Comparison of ENCODE assay signal across 1 cellular context in the genomic region with DNA sequence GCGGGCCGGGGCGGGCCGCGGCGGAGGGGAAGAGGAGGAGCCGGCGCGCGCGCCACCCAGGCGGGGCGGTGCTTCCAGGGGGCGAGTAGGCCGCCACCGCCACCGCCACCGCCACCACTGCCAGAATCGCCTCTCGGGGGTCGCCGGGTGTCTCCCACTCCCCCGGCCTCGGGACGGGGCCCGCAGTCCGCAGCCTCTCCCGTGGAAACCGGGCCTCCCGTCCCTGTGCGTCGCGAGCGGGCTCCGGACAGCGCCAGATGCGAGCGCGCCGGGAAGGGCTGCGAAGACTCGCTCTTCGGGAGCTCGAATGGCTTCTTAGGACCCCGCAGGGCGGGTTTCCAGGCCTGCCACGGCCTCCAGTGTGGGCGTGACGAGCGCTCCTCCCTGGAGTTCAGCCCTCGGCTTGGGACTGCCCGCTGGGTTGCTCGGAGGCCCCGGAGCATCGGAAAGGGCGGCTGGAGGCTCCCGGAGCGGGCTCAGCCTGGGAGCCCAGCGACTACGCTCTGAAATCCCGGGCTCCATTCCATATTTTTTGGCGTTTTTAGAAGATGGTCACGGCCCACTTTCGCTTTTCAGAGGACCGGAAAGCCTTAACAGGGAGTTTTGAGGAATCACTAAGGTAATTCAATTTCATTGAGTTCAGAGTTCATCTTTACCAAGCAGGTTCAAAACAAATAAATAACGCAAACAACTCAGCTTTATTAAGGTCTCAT.
TF ChIP-seq lines count a peak whose summit lies in the region.

No MANE protein-coding gene starts in this region.

TF ChIP-seq in K562, 482 proteins besides CTCF, POLR2A, EP300 and RAD21 (continued from another document and continues in another):
- TF ChIP-seq, protein P1, sequence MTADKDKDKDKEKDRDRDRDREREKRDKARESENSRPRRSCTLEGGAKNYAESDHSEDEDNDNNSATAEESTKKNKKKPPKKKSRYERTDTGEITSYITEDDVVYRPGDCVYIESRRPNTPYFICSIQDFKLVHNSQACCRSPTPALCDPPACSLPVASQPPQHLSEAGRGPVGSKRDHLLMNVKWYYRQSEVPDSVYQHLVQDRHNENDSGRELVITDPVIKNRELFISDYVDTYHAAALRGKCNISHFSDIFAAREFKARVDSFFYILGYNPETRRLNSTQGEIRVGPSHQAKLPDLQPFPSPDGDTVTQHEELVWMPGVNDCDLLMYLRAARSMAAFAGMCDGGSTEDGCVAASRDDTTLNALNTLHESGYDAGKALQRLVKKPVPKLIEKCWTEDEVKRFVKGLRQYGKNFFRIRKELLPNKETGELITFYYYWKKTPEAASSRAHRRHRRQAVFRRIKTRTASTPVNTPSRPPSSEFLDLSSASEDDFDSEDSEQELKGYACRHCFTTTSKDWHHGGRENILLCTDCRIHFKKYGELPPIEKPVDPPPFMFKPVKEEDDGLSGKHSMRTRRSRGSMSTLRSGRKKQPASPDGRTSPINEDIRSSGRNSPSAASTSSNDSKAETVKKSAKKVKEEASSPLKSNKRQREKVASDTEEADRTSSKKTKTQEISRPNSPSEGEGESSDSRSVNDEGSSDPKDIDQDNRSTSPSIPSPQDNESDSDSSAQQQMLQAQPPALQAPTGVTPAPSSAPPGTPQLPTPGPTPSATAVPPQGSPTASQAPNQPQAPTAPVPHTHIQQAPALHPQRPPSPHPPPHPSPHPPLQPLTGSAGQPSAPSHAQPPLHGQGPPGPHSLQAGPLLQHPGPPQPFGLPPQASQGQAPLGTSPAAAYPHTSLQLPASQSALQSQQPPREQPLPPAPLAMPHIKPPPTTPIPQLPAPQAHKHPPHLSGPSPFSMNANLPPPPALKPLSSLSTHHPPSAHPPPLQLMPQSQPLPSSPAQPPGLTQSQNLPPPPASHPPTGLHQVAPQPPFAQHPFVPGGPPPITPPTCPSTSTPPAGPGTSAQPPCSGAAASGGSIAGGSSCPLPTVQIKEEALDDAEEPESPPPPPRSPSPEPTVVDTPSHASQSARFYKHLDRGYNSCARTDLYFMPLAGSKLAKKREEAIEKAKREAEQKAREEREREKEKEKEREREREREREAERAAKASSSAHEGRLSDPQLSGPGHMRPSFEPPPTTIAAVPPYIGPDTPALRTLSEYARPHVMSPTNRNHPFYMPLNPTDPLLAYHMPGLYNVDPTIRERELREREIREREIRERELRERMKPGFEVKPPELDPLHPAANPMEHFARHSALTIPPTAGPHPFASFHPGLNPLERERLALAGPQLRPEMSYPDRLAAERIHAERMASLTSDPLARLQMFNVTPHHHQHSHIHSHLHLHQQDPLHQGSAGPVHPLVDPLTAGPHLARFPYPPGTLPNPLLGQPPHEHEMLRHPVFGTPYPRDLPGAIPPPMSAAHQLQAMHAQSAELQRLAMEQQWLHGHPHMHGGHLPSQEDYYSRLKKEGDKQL (CRISPR knock-in tag; IDR thresholded peaks at IDR 0.05; ENCODE audit: borderline replicate concordance), result no peak
- TF ChIP-seq RFX1 (IDR thresholded peaks at IDR 0.05), result no peak
- TF ChIP-seq ZNF146 (CRISPR knock-in tag; IDR thresholded peaks at IDR 0.05; ENCODE audit: unreplicated experiment), result no peak
- no peak for TF ChIP-seq ZNF3 (CRISPR knock-in tag; IDR thresholded peaks at IDR 0.05)
- no peak for TF ChIP-seq ZNF175 (CRISPR knock-in tag; IDR thresholded peaks at IDR 0.05; ENCODE audit: low read depth)
- TF ChIP-seq, protein P2, sequence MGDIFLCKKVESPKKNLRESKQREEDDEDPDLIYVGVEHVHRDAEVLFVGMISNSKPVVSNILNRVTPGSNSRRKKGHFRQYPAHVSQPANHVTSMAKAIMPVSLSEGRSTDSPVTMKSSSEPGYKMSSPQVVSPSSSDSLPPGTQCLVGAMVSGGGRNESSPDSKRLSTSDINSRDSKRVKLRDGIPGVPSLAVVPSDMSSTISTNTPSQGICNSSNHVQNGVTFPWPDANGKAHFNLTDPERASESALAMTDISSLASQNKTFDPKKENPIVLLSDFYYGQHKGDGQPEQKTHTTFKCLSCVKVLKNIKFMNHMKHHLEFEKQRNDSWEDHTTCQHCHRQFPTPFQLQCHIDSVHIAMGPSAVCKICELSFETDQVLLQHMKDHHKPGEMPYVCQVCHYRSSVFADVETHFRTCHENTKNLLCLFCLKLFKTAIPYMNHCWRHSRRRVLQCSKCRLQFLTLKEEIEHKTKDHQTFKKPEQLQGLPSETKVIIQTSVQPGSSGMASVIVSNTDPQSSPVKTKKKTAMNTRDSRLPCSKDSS (IDR thresholded peaks at IDR 0.05; ENCODE audit: low read depth, partially characterized antibody), result no peak
- TF ChIP-seq, protein P3, sequence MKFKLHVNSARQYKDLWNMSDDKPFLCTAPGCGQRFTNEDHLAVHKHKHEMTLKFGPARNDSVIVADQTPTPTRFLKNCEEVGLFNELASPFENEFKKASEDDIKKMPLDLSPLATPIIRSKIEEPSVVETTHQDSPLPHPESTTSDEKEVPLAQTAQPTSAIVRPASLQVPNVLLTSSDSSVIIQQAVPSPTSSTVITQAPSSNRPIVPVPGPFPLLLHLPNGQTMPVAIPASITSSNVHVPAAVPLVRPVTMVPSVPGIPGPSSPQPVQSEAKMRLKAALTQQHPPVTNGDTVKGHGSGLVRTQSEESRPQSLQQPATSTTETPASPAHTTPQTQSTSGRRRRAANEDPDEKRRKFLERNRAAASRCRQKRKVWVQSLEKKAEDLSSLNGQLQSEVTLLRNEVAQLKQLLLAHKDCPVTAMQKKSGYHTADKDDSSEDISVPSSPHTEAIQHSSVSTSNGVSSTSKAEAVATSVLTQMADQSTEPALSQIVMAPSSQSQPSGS (CRISPR knock-in tag; IDR thresholded peaks at IDR 0.05), result no peak
- TF ChIP-seq YY1 (IDR thresholded peaks at IDR 0.05; ENCODE audit: borderline replicate concordance in 1 of 3, control insufficient read depth in 1 of 3, extremely low read depth in 1 of 3, insufficient read depth in 3 of 3, insufficient read length in 1 of 3, insufficient replicate concordance in 2 of 3, low read depth in 1 of 3, low read length in 2 of 3), result peak in 2 of 3 experiments; percentile 60 to 72
- TF ChIP-seq STAT5A (IDR thresholded peaks at IDR 0.05; ENCODE audit: borderline replicate concordance, low read length), result no peak
- TF ChIP-seq GTF2F1 (IDR thresholded peaks at IDR 0.05; ENCODE audit: low read depth, low read length), result no peak
- no peak for TF ChIP-seq PHB (CRISPR knock-in tag; IDR thresholded peaks at IDR 0.05)
- no peak for TF ChIP-seq ZNF778 (CRISPR knock-in tag; IDR thresholded peaks at IDR 0.05)
- no peak for TF ChIP-seq ADNP (tag; IDR thresholded peaks at IDR 0.05)
- no peak for TF ChIP-seq TRIM28 (IDR thresholded peaks at IDR 0.05)
- TF ChIP-seq GABPA (tag; conservative IDR thresholded peaks at IDR 0.05; ENCODE audit: low read depth), result no peak
- peak; percentile 68; the same call in 1 of the 2 replicates for TF ChIP-seq SMAD4 (CRISPR knock-in tag; conservative IDR thresholded peaks at IDR 0.05)
- no peak for TF ChIP-seq TCF3 (CRISPR knock-in tag; IDR thresholded peaks at IDR 0.05)
- TF ChIP-seq CBX2 (IDR thresholded peaks at IDR 0.05; ENCODE audit: insufficient read depth, low read length, poor library complexity, severe bottlenecking), result no peak
- no peak for TF ChIP-seq ZFP36 (IDR thresholded peaks at IDR 0.05; ENCODE audit: low read depth, low read length, partially characterized antibody)
- TF ChIP-seq, protein P4, sequence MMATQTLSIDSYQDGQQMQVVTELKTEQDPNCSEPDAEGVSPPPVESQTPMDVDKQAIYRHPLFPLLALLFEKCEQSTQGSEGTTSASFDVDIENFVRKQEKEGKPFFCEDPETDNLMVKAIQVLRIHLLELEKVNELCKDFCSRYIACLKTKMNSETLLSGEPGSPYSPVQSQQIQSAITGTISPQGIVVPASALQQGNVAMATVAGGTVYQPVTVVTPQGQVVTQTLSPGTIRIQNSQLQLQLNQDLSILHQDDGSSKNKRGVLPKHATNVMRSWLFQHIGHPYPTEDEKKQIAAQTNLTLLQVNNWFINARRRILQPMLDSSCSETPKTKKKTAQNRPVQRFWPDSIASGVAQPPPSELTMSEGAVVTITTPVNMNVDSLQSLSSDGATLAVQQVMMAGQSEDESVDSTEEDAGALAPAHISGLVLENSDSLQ (IDR thresholded peaks at IDR 0.05), result no peak; the same call in 1 of the 2 replicates
- TF ChIP-seq ZBTB8A (IDR thresholded peaks at IDR 0.05; ENCODE audit: partially characterized antibody), result no peak
- no peak for TF ChIP-seq PPARD (CRISPR knock-in tag; IDR thresholded peaks at IDR 0.05)
- no peak for TF ChIP-seq SMARCE1 (IDR thresholded peaks at IDR 0.05)
- TF ChIP-seq SMAD2 (IDR thresholded peaks at IDR 0.05; ENCODE audit: low read depth, low read length), result no peak
- no peak for TF ChIP-seq KAT2B (IDR thresholded peaks at IDR 0.05; ENCODE audit: low read depth, low read length)
- TF ChIP-seq NFATC3 (IDR thresholded peaks at IDR 0.05), result no peak
- no peak for TF ChIP-seq ZEB2 (IDR thresholded peaks at IDR 0.05)
- TF ChIP-seq, protein P5, sequence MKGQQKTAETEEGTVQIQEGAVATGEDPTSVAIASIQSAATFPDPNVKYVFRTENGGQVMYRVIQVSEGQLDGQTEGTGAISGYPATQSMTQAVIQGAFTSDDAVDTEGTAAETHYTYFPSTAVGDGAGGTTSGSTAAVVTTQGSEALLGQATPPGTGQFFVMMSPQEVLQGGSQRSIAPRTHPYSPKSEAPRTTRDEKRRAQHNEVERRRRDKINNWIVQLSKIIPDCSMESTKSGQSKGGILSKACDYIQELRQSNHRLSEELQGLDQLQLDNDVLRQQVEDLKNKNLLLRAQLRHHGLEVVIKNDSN (CRISPR knock-in tag; IDR thresholded peaks at IDR 0.05), result 0 out of 2 replicates have a peak, but pooled peaks have one; percentile 18
- TF ChIP-seq RHOXF2B (CRISPR knock-in tag; conservative IDR thresholded peaks at IDR 0.05), result no peak
- no peak for TF ChIP-seq HSF4 (CRISPR knock-in tag; IDR thresholded peaks at IDR 0.05; ENCODE audit: borderline replicate concordance)
- no peak for TF ChIP-seq SNIP1 (IDR thresholded peaks at IDR 0.05; ENCODE audit: low read depth)
- 0 out of 2 replicates have a peak, but pooled peaks have one; percentile 34 for TF ChIP-seq GATAD2B (IDR thresholded peaks at IDR 0.05; ENCODE audit: borderline replicate concordance)
- no peak for TF ChIP-seq ESRRB (CRISPR knock-in tag; IDR thresholded peaks at IDR 0.05; ENCODE audit: borderline replicate concordance)
- TF ChIP-seq SAFB (IDR thresholded peaks at IDR 0.05; ENCODE audit: borderline replicate concordance, low read depth, low read length), result peak; percentile 70
- TF ChIP-seq ZNF717 (CRISPR knock-in tag; IDR thresholded peaks at IDR 0.05), result no peak
- TF ChIP-seq RBM34 (IDR thresholded peaks at IDR 0.05; ENCODE audit: borderline replicate concordance, insufficient read depth, low read length), result no peak
- TF ChIP-seq, protein P6, sequence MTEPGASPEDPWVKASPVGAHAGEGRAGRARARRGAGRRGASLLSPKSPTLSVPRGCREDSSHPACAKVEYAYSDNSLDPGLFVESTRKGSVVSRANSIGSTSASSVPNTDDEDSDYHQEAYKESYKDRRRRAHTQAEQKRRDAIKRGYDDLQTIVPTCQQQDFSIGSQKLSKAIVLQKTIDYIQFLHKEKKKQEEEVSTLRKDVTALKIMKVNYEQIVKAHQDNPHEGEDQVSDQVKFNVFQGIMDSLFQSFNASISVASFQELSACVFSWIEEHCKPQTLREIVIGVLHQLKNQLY (CRISPR knock-in tag; conservative IDR thresholded peaks at IDR 0.05), result no peak
- no peak for TF ChIP-seq ETV5 (CRISPR knock-in tag; IDR thresholded peaks at IDR 0.05; ENCODE audit: low read depth)
- TF ChIP-seq, protein P7, sequence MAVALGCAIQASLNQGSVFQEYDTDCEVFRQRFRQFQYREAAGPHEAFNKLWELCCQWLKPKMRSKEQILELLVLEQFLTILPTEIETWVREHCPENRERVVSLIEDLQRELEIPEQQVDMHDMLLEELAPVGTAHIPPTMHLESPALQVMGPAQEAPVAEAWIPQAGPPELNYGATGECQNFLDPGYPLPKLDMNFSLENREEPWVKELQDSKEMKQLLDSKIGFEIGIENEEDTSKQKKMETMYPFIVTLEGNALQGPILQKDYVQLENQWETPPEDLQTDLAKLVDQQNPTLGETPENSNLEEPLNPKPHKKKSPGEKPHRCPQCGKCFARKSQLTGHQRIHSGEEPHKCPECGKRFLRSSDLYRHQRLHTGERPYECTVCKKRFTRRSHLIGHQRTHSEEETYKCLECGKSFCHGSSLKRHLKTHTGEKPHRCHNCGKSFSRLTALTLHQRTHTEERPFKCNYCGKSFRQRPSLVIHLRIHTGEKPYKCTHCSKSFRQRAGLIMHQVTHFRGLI (CRISPR knock-in tag; IDR thresholded peaks at IDR 0.05), result no peak
- TF ChIP-seq, protein P8, sequence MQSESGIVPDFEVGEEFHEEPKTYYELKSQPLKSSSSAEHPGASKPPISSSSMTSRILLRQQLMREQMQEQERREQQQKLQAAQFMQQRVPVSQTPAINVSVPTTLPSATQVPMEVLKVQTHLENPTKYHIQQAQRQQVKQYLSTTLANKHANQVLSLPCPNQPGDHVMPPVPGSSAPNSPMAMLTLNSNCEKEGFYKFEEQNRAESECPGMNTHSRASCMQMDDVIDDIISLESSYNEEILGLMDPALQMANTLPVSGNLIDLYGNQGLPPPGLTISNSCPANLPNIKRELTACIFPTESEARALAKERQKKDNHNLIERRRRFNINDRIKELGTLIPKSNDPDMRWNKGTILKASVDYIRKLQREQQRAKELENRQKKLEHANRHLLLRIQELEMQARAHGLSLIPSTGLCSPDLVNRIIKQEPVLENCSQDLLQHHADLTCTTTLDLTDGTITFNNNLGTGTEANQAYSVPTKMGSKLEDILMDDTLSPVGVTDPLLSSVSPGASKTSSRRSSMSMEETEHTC (IDR thresholded peaks at IDR 0.05), result no peak
- TF ChIP-seq GATAD2A (IDR thresholded peaks at IDR 0.05), result no peak
- no peak for TF ChIP-seq ZNF561 (CRISPR knock-in tag; conservative IDR thresholded peaks at IDR 0.05)
- no peak for TF ChIP-seq EWSR1 (IDR thresholded peaks at IDR 0.05; ENCODE audit: borderline replicate concordance, low read depth, partially characterized antibody)
- TF ChIP-seq NR1H2 (CRISPR knock-in tag; IDR thresholded peaks at IDR 0.05), result no peak
